In genomic region chr11:110525883-110526282, GRCh38 we compare ENCODE assay signal across 7 cellular contexts.
DNase-seq lines count a peak whose midpoint lies in the region; ATAC-seq and TF ChIP-seq lines count a peak whose summit lies in the region.

No MANE protein-coding gene starts in this region.

- DNase-seq in body of pancreas, result peak in 2 of 4 donors; percentile 43 to 50
- no peak for DNase-seq in suprapubic skin (ENCODE audit: low spot score in 2 of 2)
- no peak for DNase-seq in stimulated activated CD4-positive, alpha-beta T cell treated with anti-CD3 and anti-CD28 coated beads, Interleukin-4, amount 100 ng/mL, for 4 hours
- DNase-seq in CD14-positive monocyte (ENCODE audit: low spot score), result no peak
- no peak for DNase-seq in T-helper 9 cell

- H3K9me3 Mint-ChIP-seq in CD14-positive monocyte, result peaks cover 19 to 37% (median 26%) of the 10 kb centered on the region in 7 donors

- H3K36me3 Mint-ChIP-seq in CD14-positive monocyte, result no peaks in the 10 kb centered on the region

- H3K9me3 ChIP-seq in body of pancreas, result no peaks in the 10 kb centered on the region
- H3K9me3 ChIP-seq in suprapubic skin, result no peaks in the 10 kb centered on the region

- H3K4me1 ChIP-seq in body of pancreas (no peaks in the 10 kb centered on the region), suprapubic skin (peaks cover 8% of the 10 kb centered on the region)

- TF ChIP-seq CTCF in body of pancreas (IDR thresholded peaks at IDR 0.05), result no peak
- TF ChIP-seq CTCF in suprapubic skin (IDR thresholded peaks at IDR 0.05), result no peak
- no peak for TF ChIP-seq CTCF in CD14-positive monocyte (IDR thresholded peaks at IDR 0.05)

- TF ChIP-seq EP300 in suprapubic skin (IDR thresholded peaks at IDR 0.05), result no peak

- intact Hi-C loops in body of pancreas (cut with DNase I) (no loop called here), CD14-positive monocyte (cut with micrococcal nuclease) (no loop called here)

- 0% methylated on average over 1 of the region's 1 CpG for WGBS in body of pancreas, 2 donors
- 30% methylated on average over 1 of the region's 1 CpG for WGBS in suprapubic skin

- H3K4me3 ChIP-seq in body of pancreas (no peak overlapping the region), suprapubic skin (no peak overlapping the region)

- H3K27me3 Mint-ChIP-seq in CD14-positive monocyte (ENCODE audit: low read depth in 3 of 3), result no peaks in the 10 kb centered on the region

- no peak overlapping the region for H3K27ac Mint-ChIP-seq in CD14-positive monocyte

- H3K27me3 ChIP-seq in body of pancreas (no peaks in the 10 kb centered on the region), suprapubic skin (no peaks in the 10 kb centered on the region)

- no peak overlapping the region for H3K4me3 Mint-ChIP-seq in CD14-positive monocyte

- H3K27ac ChIP-seq in body of pancreas, result no peak overlapping the region
- H3K27ac ChIP-seq in suprapubic skin, result peak overlapping the region; percentile 15

- peak; percentile 89 for ATAC-seq in GM19463 (IDR thresholded peaks at IDR 0.05; ENCODE audit: unreplicated experiment)
- ATAC-seq in HG03442 (IDR thresholded peaks at IDR 0.05; ENCODE audit: unreplicated experiment), result peak; percentile 60
- ATAC-seq in body of pancreas, result peak; percentile 30

- no peak for TF ChIP-seq POLR2A in body of pancreas (IDR thresholded peaks at IDR 0.05)
- TF ChIP-seq POLR2A in suprapubic skin (IDR thresholded peaks at IDR 0.05), result no peak

- H3K4me1 Mint-ChIP-seq in CD14-positive monocyte, result peaks cover 6% of the 10 kb centered on the region

- no peaks in the 10 kb centered on the region for H3K36me3 ChIP-seq in body of pancreas (replicated peaks in 1 of 2; ENCODE audit: insufficient read depth in 1 of 2, low read depth in 2 of 2)
- H3K36me3 ChIP-seq in suprapubic skin, result no peaks in the 10 kb centered on the region

Comparison
In these comparisons a context has a peak if more than half of its experiments do, and no peak if none do; other contexts are left out.
1. ATAC-seq: peak in every context shown above with its lines; median percentile 89 in GM19463; 60 in HG03442; 30 in body of pancreas.